Comparison of ENCODE assay signal across 25 cellular contexts in genomic region chr2:70192516-70192915, GRCh38. TPM values are rescaled to one million over a fixed set of nuclear protein-coding genes. Genes with fewer than 3 reads are reported as not detected.
DNase-seq lines count a peak whose midpoint lies in the region; ATAC-seq and TF ChIP-seq lines count a peak whose summit lies in the region.
"Had no signal": no experiment of that assay in that cellular context is flagged by ENCODE, and none has a peak within 500 bp of the region (broad histone marks: within the 10 kb centered on the region; RNA-seq: fewer than 3 reads in every experiment).

No MANE protein-coding gene starts in this region.

- no peaks in the 10 kb centered on the region for H4K20me1 ChIP-seq in GM23248 (ENCODE audit: insufficient read depth)
- H4K20me1 ChIP-seq in PC-3 (ENCODE audit: low read length) = no peaks in the 10 kb centered on the region
- no peaks in the 10 kb centered on the region for H4K20me1 ChIP-seq in osteoblast (ENCODE audit: insufficient read depth, low read length)
- H4K20me1 ChIP-seq: BLaER1 treated with 17β-estradiol and CSF1 and Interleukin-3, amounts not matched to agents 10 nM and 100 nM had no signal

- BruUV-seq in PC-3 (replicated peaks; lab: Mats Ljungman, UMichigan) = no TSS peak

- peak overlapping the region; percentile 44; the same call in 1 of the 2 replicates for H2AFZ ChIP-seq in GM23248
- peak overlapping the region; percentile 30; the same call in 1 of the 2 replicates for H2AFZ ChIP-seq in PC-3 (ENCODE audit: low read length)
- peak overlapping the region; percentile 23 for H2AFZ ChIP-seq in osteoblast (ENCODE audit: low read length)

- H3K27me3 ChIP-seq in GM23248 (replicated peaks; ENCODE audit: insufficient read depth) = no peaks in the 10 kb centered on the region
- no peaks in the 10 kb centered on the region for H3K27me3 ChIP-seq in PC-3 (ENCODE audit: low read length)
- no peaks in the 10 kb centered on the region for H3K27me3 ChIP-seq in osteoblast (ENCODE audit: insufficient read depth, low read length)
- H3K27me3 ChIP-seq: BLaER1 treated with 17β-estradiol and CSF1 and Interleukin-3, amounts not matched to agents 10 nM and 100 nM had no signal

- H3K4me3 Mint-ChIP-seq in activated naive CD8-positive, alpha-beta T cell treated with anti-CD3 and anti-CD28 coated beads, Interleukin-2, amount 50 U/mL, for 24 hours = no peak overlapping the region
- H3K4me3 Mint-ChIP-seq: CD4-positive, alpha-beta memory T cell had no signal

- H3K9me3 ChIP-seq in GM23248 (ENCODE audit: low read depth) = no peaks in the 10 kb centered on the region
- H3K9me3 ChIP-seq in PC-3 (ENCODE audit: low read length) = no peaks in the 10 kb centered on the region
- H3K9me3 ChIP-seq in osteoblast (ENCODE audit: low read depth, low read length) = no peaks in the 10 kb centered on the region
- H3K9me3 ChIP-seq: A549; BLaER1 treated with 17β-estradiol and CSF1 and Interleukin-3, amounts not matched to agents 10 nM and 100 nM had no signal

- no peaks in the 10 kb centered on the region for H3K9me3 Mint-ChIP-seq in activated naive CD8-positive, alpha-beta T cell treated with anti-CD3 and anti-CD28 coated beads, Interleukin-2, amount 50 U/mL, for 24 hours

- no peaks in the 10 kb centered on the region for H3K36me3 Mint-ChIP-seq in activated naive CD8-positive, alpha-beta T cell treated with anti-CD3 and anti-CD28 coated beads, Interleukin-2, amount 50 U/mL, for 24 hours (ENCODE audit: low read depth)

- 82 to 88% methylated on average over 5 of the region's 5 CpGs for WGBS in GM23248 (ENCODE audit: low coverage in 1 of 2, low lambda C conversion rate in 2 of 2, missing lambda C conversion rate in 2 of 2), 2 experiments

- H3K27ac Mint-ChIP-seq in activated naive CD8-positive, alpha-beta T cell treated with anti-CD3 and anti-CD28 coated beads, Interleukin-2, amount 50 U/mL, for 24 hours = no peak overlapping the region

- H3K27ac ChIP-seq in GM23248 (no peak overlapping the region), PC-3 (ENCODE audit: low read length) (peak overlapping the region; percentile 4; the same call in 1 of the 2 replicates), osteoblast (ENCODE audit: low read depth, low read length) (no peak overlapping the region)
- H3K27ac ChIP-seq: A549; BLaER1 treated with 17β-estradiol and CSF1 and Interleukin-3, amounts not matched to agents 10 nM and 100 nM had no signal

- H3K79me2 ChIP-seq in GM23248 (ENCODE audit: insufficient read depth) = peaks cover 25% of the 10 kb centered on the region
- H3K79me2 ChIP-seq in PC-3 (ENCODE audit: low read length) = peaks cover 15% of the 10 kb centered on the region
- peaks cover 11% of the 10 kb centered on the region for H3K79me2 ChIP-seq in osteoblast (ENCODE audit: insufficient read depth, low read length)

- POLR2A ChIA-PET in PC-3 (lab: Charles Lee; ENCODE audit: unreplicated experiment) = no interaction called here

- H3K4me3 ChIP-seq in GM23248 (no peak overlapping the region), PC-3 (ENCODE audit: low read length) (no peak overlapping the region), epithelial cell of esophagus (ENCODE audit: low read length) (no peak overlapping the region), osteoblast (ENCODE audit: insufficient read depth, low read length) (no peak overlapping the region)
- H3K4me3 ChIP-seq: A549; BLaER1 treated with 17β-estradiol and CSF1 and Interleukin-3, amounts not matched to agents 10 nM and 100 nM; GM12878 had no signal

- TF ChIP-seq CTCF in PC-3 (conservative IDR thresholded peaks at IDR 0.05; ENCODE audit: low read depth, low read length) (no peak), epithelial cell of esophagus (IDR thresholded peaks at IDR 0.05; ENCODE audit: insufficient read depth, low read depth, low read length, missing control alignments) (no peak), osteoblast (IDR thresholded peaks at IDR 0.05; ENCODE audit: extremely low read depth, low read depth, low read length) (no peak)

- H3K27me3 Mint-ChIP-seq in activated naive CD8-positive, alpha-beta T cell treated with anti-CD3 and anti-CD28 coated beads, Interleukin-2, amount 50 U/mL, for 24 hours = peaks cover 2% of the 10 kb centered on the region

- H3K9ac ChIP-seq in GM23248 = no peak overlapping the region
- H3K9ac ChIP-seq in PC-3 (ENCODE audit: low read length) = no peak overlapping the region
- H3K9ac ChIP-seq: BLaER1 treated with 17β-estradiol and CSF1 and Interleukin-3, amounts not matched to agents 10 nM and 100 nM had no signal

- H3F3A ChIP-seq in GM23248 (ENCODE audit: insufficient read depth) = peaks cover 14% of the 10 kb centered on the region; the same call in 1 of the 2 replicates
- no peaks in the 10 kb centered on the region for H3F3A ChIP-seq in PC-3 (ENCODE audit: low read length, unreplicated experiment)

- in situ Hi-C loops in GM23248 (cut with MboI) = no loop called here

- H3K9me2 ChIP-seq in GM23248 (ENCODE audit: insufficient read depth) (no peaks in the 10 kb centered on the region), PC-3 (replicated peaks; ENCODE audit: low read length) (no peaks in the 10 kb centered on the region)

- H3K36me3 ChIP-seq in GM23248 (ENCODE audit: low read depth) (no peaks in the 10 kb centered on the region), PC-3 (ENCODE audit: low read depth, low read length) (no peaks in the 10 kb centered on the region), osteoblast (ENCODE audit: insufficient read depth, low read length) (no peaks in the 10 kb centered on the region)
- H3K36me3 ChIP-seq: BLaER1 treated with 17β-estradiol and CSF1 and Interleukin-3, amounts not matched to agents 10 nM and 100 nM had no signal

- H3K4me1 ChIP-seq in GM23248 (ENCODE audit: insufficient read depth) = peaks cover 3% of the 10 kb centered on the region; the same call in 1 of the 2 replicates
- peaks cover 15% of the 10 kb centered on the region for H3K4me1 ChIP-seq in PC-3 (ENCODE audit: insufficient read depth, low read length)
- no peaks in the 10 kb centered on the region for H3K4me1 ChIP-seq in osteoblast (ENCODE audit: insufficient read depth, low read length)

- H3K4me1 Mint-ChIP-seq in activated naive CD8-positive, alpha-beta T cell treated with anti-CD3 and anti-CD28 coated beads, Interleukin-2, amount 50 U/mL, for 24 hours = peaks cover 30% of the 10 kb centered on the region

- intact Hi-C loops in PC-3 (cut with micrococcal nuclease) = loop anchor here (5.0 kb wide), 1 partner anchor 55 kb away; the partner anchor contains the start of gene TIA1

- DNase-seq in GM23248 = no peak
- DNase-seq in PC-3 = peak; percentile 60
- peak; percentile 82 for DNase-seq in epithelial cell of esophagus (ENCODE audit: low read depth)
- DNase-seq in osteoblast (ENCODE audit: insufficient read length, low spot score, missing footprints) = peak; percentile 18
- no peak for DNase-seq in NCI-H1417 (lab: John Stamatoyannopoulos, UW)
- no peak for DNase-seq in activated CD4-positive, alpha-beta T cell treated with anti-CD3 and anti-CD28 coated beads for 1 hour
- no peak for DNase-seq in activated naive CD8-positive, alpha-beta T cell treated with anti-CD3 and anti-CD28 coated beads, Interleukin-2, amount 50 U/mL, for 24 hours
- DNase-seq: AML-193; CD4-positive, alpha-beta memory T cell; COR-L47; EL; GDM1; KG1; MM.1S; NCI-H1417 treated with DMSO at 0.1 percent for 48 hours; NCI-H1694 treated with DMSO at 0.1 percent for 48 hours; NCI-H2081; NCI-H2227 treated with DMSO at 0.1 percent for 48 hours; NCI-H526 treated with DMSO at 0.1 percent for 48 hours; RPMI8226; SHP77 treated with DMSO at 0.1 percent for 48 hours had no signal

- H3K4me2 ChIP-seq in GM23248 (ENCODE audit: unreplicated experiment) (no peak overlapping the region), PC-3 (ENCODE audit: low read length) (peak overlapping the region; percentile 30), osteoblast (ENCODE audit: insufficient read depth, low read length) (no peak overlapping the region)
- H3K4me2 ChIP-seq: A549; BLaER1 treated with 17β-estradiol and CSF1 and Interleukin-3, amounts not matched to agents 10 nM and 100 nM had no signal

- CTCF ChIA-PET in PC-3 (lab: Charles Lee) = no interaction called here

- no peak; the same call in 1 of the 2 replicates for ATAC-seq in PC-3
- ATAC-seq in activated naive CD8-positive, alpha-beta T cell treated with anti-CD3 and anti-CD28 coated beads, Interleukin-2, amount 50 U/mL, for 24 hours = no peak
- ATAC-seq: A549, GM12878, HCT116 had no signal

RNA-seq across cellular contexts. Expression of gene C2orf42, which starts 1.7 kb away (rescaled TPM):
- total RNA-seq in GM23248 (2014; rRNA removed; shearing (Covaris generic)) = 23.2 and 25.5 TPM in 2 replicates
- polyA plus RNA-seq in GM23248 (2016; fragmentation: Nextera tagmentation; extraction: Ambion mirVana) = 15.5 and 15.7 TPM in 2 replicates
- total RNA-seq in PC-3 (2014; rRNA removed) (17.1 and 21.1 TPM in 2 replicates), osteoblast (24.5 and 25.0 TPM in 2 replicates)

RNA-seq across cellular contexts. Expression of gene TIA1, which starts 55.9 kb away (rescaled TPM):
- total RNA-seq in GM23248 (2014; rRNA removed; shearing (Covaris generic)) = 36.8 and 42.8 TPM in 2 replicates
- polyA plus RNA-seq in GM23248 (2016; fragmentation: Nextera tagmentation; extraction: Ambion mirVana) = 30.7 and 36.8 TPM in 2 replicates
- 82.5 and 123 TPM in 2 replicates for total RNA-seq in PC-3 (2014; rRNA removed)
- total RNA-seq in osteoblast = 87.6 and 92.5 TPM in 2 replicates

Comparison
In these comparisons a context has a peak if more than half of its experiments do, and no peak if none do; other contexts are left out.
1. DNase-seq: peak in PC-3 (single experiment), epithelial cell of esophagus (single experiment) and osteoblast (single experiment); none in GM23248 (single experiment), NCI-H1417 (0 of 3), activated CD4-positive, alpha-beta T cell treated with anti-CD3 and anti-CD28 coated beads for 1 hour (single experiment) and activated naive CD8-positive, alpha-beta T cell treated with anti-CD3 and anti-CD28 coated beads, Interleukin-2, amount 50 U/mL, for 24 hours (single experiment).
2. Peak in every context shown above with its lines, with median percentiles within 50 percentile points of each other: H2AFZ ChIP-seq.